Comparison of ENCODE assay signal across 9 cellular contexts in the genomic region with DNA sequence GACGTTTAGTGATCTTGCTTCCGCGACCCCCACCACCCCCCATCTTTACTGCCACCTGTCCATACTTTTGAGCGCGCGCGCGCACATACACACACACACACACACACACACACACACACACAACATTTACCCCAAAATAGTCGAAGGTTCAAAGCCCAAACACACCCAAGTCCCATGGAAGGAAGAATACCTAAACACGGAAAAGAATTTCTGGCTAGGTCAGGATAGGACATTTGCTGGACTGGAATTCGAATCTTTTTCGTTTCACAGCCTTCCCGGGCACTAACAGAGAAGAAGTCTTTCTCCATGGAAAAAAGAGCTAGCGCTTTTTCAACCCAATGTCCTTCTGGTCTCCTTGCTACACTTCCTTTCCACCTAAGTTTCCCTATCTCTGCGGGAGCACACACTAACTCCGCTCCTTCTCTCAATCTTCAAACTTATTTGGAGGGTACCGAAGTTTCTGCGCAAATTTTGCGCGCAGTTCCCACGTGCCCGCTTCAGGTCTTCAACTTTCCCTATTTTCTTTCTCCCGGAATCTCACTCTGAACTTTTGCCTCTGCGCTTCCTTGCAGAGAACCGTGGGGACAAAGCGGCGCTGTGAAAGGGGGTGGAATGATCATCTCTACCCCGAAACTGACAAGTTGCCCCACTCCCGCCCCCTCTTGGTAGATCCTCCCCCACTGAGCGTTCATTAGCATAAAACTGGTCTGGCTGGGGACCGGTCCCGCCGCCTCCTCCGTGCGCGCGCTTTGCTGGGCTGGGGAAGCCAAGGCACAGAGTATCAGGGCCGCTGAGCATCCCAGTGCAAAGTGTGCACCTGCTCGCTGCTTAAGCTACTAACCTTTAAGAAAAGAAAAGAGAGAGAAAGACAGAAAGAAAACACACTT. TPM values are rescaled to one million over a fixed set of nuclear protein-coding genes. Genes with fewer than 3 reads are reported as not detected.
A peak's percentile ranks its signal among the peaks of the same experiment; 100 is the strongest.
DNase-seq lines count a peak whose midpoint lies in the region; ATAC-seq and TF ChIP-seq lines count a peak whose summit lies in the region.
"Had no signal": no experiment of that assay in that cellular context is flagged by ENCODE, and none has a peak within 500 bp of the region (broad histone marks: within the 10 kb centered on the region; RNA-seq: fewer than 3 reads in every experiment).

No MANE protein-coding gene starts in this region.

- H3K4me1 Mint-ChIP-seq in endodermal cell: peaks cover 9% of the 10 kb centered on the region

- H3K4me3 Mint-ChIP-seq in endodermal cell: peak overlapping the region; percentile 77

- no peaks in the 10 kb centered on the region for H3K9me3 Mint-ChIP-seq in endodermal cell

- H3K27me3 ChIP-seq in RWPE2 (ENCODE audit: insufficient read depth, poor library complexity, severe bottlenecking) (peaks cover 97% of the 10 kb centered on the region), endodermal cell (ENCODE audit: control insufficient read depth, insufficient read depth, low read length, poor library complexity, severe bottlenecking) (peaks cover 55% of the 10 kb centered on the region), muscle layer of colon (ENCODE audit: control insufficient read depth in 1 of 2, insufficient read depth in 2 of 2, low read length in 2 of 2) (peaks cover 5 to 25% of the 10 kb centered on the region in 2 donors)

- H3K9ac ChIP-seq in endodermal cell (ENCODE audit: extremely low read depth, low read length, poor library complexity, severe bottlenecking) (peak overlapping the region; percentile 6), muscle layer of colon (ENCODE audit: low read length) (no peak overlapping the region)

- no peaks in the 10 kb centered on the region for H3K36me3 ChIP-seq in RWPE2 (ENCODE audit: low read depth)
- H3K36me3 ChIP-seq in endodermal cell (ENCODE audit: control insufficient read depth, insufficient read depth, low read length): no peaks in the 10 kb centered on the region
- no peaks in the 10 kb centered on the region for H3K36me3 ChIP-seq in muscle layer of colon (ENCODE audit: insufficient read depth, low read length)
- H3K36me3 ChIP-seq: SJSA1 had no signal

- ATAC-seq in RWPE2 (ENCODE audit: low read depth) (no peak), GM21447 (IDR thresholded peaks at IDR 0.05; ENCODE audit: unreplicated experiment) (no peak), GM18519 (IDR thresholded peaks at IDR 0.05; ENCODE audit: low FRiP score, unreplicated experiment) (no peak)

- H3K4me3 ChIP-seq in RWPE2 (ENCODE audit: severe bottlenecking): no peak overlapping the region
- peak overlapping the region; percentile 86 for H3K4me3 ChIP-seq in endodermal cell (ENCODE audit: low read length)
- H3K4me3 ChIP-seq in muscle layer of colon (ENCODE audit: low read depth in 1 of 2, low read length in 2 of 2): peak overlapping the region; percentile 43 to 50
- H3K4me3 ChIP-seq: SJSA1 had no signal

- TF ChIP-seq CTCF in RWPE2 (IDR thresholded peaks at IDR 0.05; ENCODE audit: poor library complexity, severe bottlenecking) (no peak), endodermal cell (conservative IDR thresholded peaks at IDR 0.05) (no peak)

- H3K4me1 ChIP-seq in RWPE2 (ENCODE audit: insufficient read depth, poor library complexity, severe bottlenecking) (no peaks in the 10 kb centered on the region), endodermal cell (ENCODE audit: control insufficient read depth, insufficient read depth, low read length) (no peaks in the 10 kb centered on the region), muscle layer of colon (ENCODE audit: insufficient read depth, low read length) (peaks cover 4% of the 10 kb centered on the region)

- peaks cover 77% of the 10 kb centered on the region for H3K27me3 Mint-ChIP-seq in endodermal cell (ENCODE audit: insufficient read depth)

- H3K27ac ChIP-seq in RWPE2 (ENCODE audit: poor library complexity, severe bottlenecking) (no peak overlapping the region), endodermal cell (ENCODE audit: low read depth, low read length) (peak overlapping the region; percentile 36), muscle layer of colon (ENCODE audit: low read depth, low read length) (no peak overlapping the region)
- H3K27ac ChIP-seq: SJSA1 had no signal

- H3K27ac Mint-ChIP-seq in endodermal cell: no peak overlapping the region

- no peaks in the 10 kb centered on the region for H3K36me3 Mint-ChIP-seq in endodermal cell (ENCODE audit: low read depth)

- H3K9me3 ChIP-seq in RWPE2 (ENCODE audit: severe bottlenecking): no peaks in the 10 kb centered on the region
- no peaks in the 10 kb centered on the region for H3K9me3 ChIP-seq in endodermal cell (ENCODE audit: control insufficient read depth, low read length)
- H3K9me3 ChIP-seq in muscle layer of colon (ENCODE audit: low read length): no peaks in the 10 kb centered on the region
- H3K9me3 ChIP-seq: SJSA1 had no signal

- peak; percentile 10 to 45 for DNase-seq in NCI-H2081 (lab: John Stamatoyannopoulos, UW)
- no peak for DNase-seq in NCI-H2081 treated with DMSO at 0.1 percent for 48 hours (lab: John Stamatoyannopoulos, UW)
- peak; percentile 33 for DNase-seq in RWPE2 (ENCODE audit: low spot score)
- no peak for DNase-seq in endodermal cell
- DNase-seq in stimulated activated naive CD4-positive, alpha-beta T cell treated with Interleukin-2 at 50 U/mL for 16 hours (lab: John Stamatoyannopoulos, UW): no peak

- WGBS in endodermal cell (ENCODE audit: insufficient coverage in 1 of 2, insufficient read length in 1 of 2), 2 experiments: 3 to 6% methylated on average over 10 to 39 of the region's 39 CpGs

RNA-seq across cellular contexts. Expression of a gene that starts 2.7 kb away (rescaled TPM):
- 1 to 10 TPM in 1 of 2 donors, under 1 TPM in 1; 0.81 to 1.2 TPM for total RNA-seq in endodermal cell
- polyA plus RNA-seq in endodermal cell (2013, experiment 1 of 2): 60.1 TPM
- polyA plus RNA-seq in endodermal cell (2013, experiment 2 of 2): 56.3 TPM
- total RNA-seq: SJSA1 had no signal

Comparison
In these comparisons a context has a peak if more than half of its experiments do, and no peak if none do; other contexts are left out.
1. DNase-seq: peak in NCI-H2081 (2 of 2) and RWPE2 (single experiment); none in NCI-H2081 treated with DMSO at 0.1 percent for 48 hours (single experiment), endodermal cell (single experiment) and stimulated activated naive CD4-positive, alpha-beta T cell treated with Interleukin-2 at 50 U/mL for 16 hours (single experiment).